In genomic region chr17:40038882-40039513, GRCh38 we compare ENCODE assay signal across 9 cellular contexts. TPM values are rescaled to one million over a fixed set of nuclear protein-coding genes. Genes with fewer than 3 reads are reported as not detected.
DNase-seq lines count a peak whose midpoint lies in the region; ATAC-seq, FAIRE-seq and TF ChIP-seq lines count a peak whose summit lies in the region.
"Had no signal": no experiment of that assay in that cellular context is flagged by ENCODE, and none has a peak within 500 bp of the region (broad histone marks: within the 10 kb centered on the region; RNA-seq: fewer than 3 reads in every experiment).

No MANE protein-coding gene starts in this region.

- POLR2A ChIA-PET in GM12878 (lab: Charles Lee) = no interaction called here

- H3K9ac ChIP-seq in HUES48 (ENCODE audit: low read depth, low read length) (no peak overlapping the region), GM12878 (ENCODE audit: control insufficient read depth, insufficient read depth, low read length) (no peak overlapping the region)

- no peak overlapping the region for H2AFZ ChIP-seq in GM12878 (ENCODE audit: control insufficient read depth, low read depth, low read length)

- no peaks in the 10 kb centered on the region for H4K20me1 ChIP-seq in GM12878 (ENCODE audit: control insufficient read depth, insufficient read depth)

- no peaks in the 10 kb centered on the region for H3K79me2 ChIP-seq in GM12878 (ENCODE audit: control insufficient read depth, insufficient read depth, low read length)

- H3K9me3 ChIP-seq in HUES48 (ENCODE audit: control insufficient read depth, insufficient read depth, low read length) (no peaks in the 10 kb centered on the region), GM12878 (replicated peaks; ENCODE audit: control insufficient read depth, insufficient read depth, low read length) (no peaks in the 10 kb centered on the region)
- H3K9me3 ChIP-seq: HAP-1 had no signal

- SMC1A ChIA-PET in GM12878 (lab: Charles Lee; ENCODE audit: uncharacterized antibody, unreplicated experiment) = interaction anchor here (1.0 to 1.6 kb wide), 2 partner anchors 72 to 74 kb away, joined by 3 to 4 read pairs; no protein-coding TSS in a partner anchor

- no TSS peak for BruUV-seq in GM12878 (replicated peaks; lab: Mats Ljungman, UMichigan)

- CTCF ChIA-PET in GM12878 (lab: Yijun Ruan, JAX) = interaction anchor here (1.1 to 5.8 kb wide), 5 partner anchors 26 to 129 kb away, joined by 3 to 43 read pairs (median 5); no protein-coding TSS in a partner anchor

- peak; percentile 18 to 35 (median 27); a peak in 3 of 6 replicates for TF ChIP-seq CTCF in GM12878 (IDR thresholded peaks at IDR 0.05 in 2 of 3, conservative IDR thresholded peaks at IDR 0.05 in 1 of 3; ENCODE audit: control insufficient read depth in 2 of 3, extremely low read depth in 1 of 3, insufficient read depth in 1 of 3, low read depth in 3 of 3, low read length in 3 of 3)

- in situ Hi-C loops in GM12878 (cut with MboI) = no loop called here

- H3K27me3 ChIP-seq in HUES48 (ENCODE audit: control insufficient read depth, insufficient read depth, low read length) (no peaks in the 10 kb centered on the region), GM12878 (replicated peaks in 1 of 2; ENCODE audit: control insufficient read depth in 2 of 2, insufficient read depth in 2 of 2, low read length in 1 of 2) (no peaks in the 10 kb centered on the region)

- no peak for ATAC-seq in GM12878

- H3K36me3 ChIP-seq in HUES48 (ENCODE audit: control insufficient read depth, insufficient read depth, low read length) (peaks cover 26% of the 10 kb centered on the region), GM12878 (ENCODE audit: control insufficient read depth in 2 of 2, insufficient read depth in 2 of 2, low read length in 1 of 2) (peaks cover 4 to 11% of the 10 kb centered on the region in 2 experiments; a peak in 3 of 4 replicates)

- RAD21 ChIA-PET in GM12878 (lab: Charles Lee; ENCODE audit: unreplicated experiment) = no interaction called here

- H3K4me2 ChIP-seq in GM12878 (ENCODE audit: control insufficient read depth, insufficient read depth) = no peak overlapping the region

- 88% methylated on average over 11 of the region's 11 CpGs for WGBS in GM12878 (ENCODE audit: insufficient coverage, insufficient replicate concordance, low lambda C conversion rate, missing lambda C conversion rate)

- peak overlapping the region; percentile 33 for H3K27ac ChIP-seq in HUES48 (ENCODE audit: low read depth, low read length)
- no peak overlapping the region for H3K27ac ChIP-seq in GM12878 (ENCODE audit: control insufficient read depth, insufficient read depth)
- H3K27ac ChIP-seq in temporal lobe (ENCODE audit: low read depth, low read length) = peak overlapping the region; percentile 13

- DNase-seq in AG20443 (ENCODE audit: low spot score) (peak; percentile 90), GM12878 (ENCODE audit: low read depth, low spot score) (no peak), iris pigment epithelial cell (ENCODE audit: low read depth) (peak; percentile 89), LoVo (ENCODE audit: low spot score) (no peak), H54 (ENCODE audit: insufficient read length, low spot score) (no peak), NCI-H345 (lab: John Stamatoyannopoulos, UW) (no peak)

- H3K4me3 ChIP-seq in HUES48 (ENCODE audit: low read depth, low read length) (no peak overlapping the region), GM12878 (no peak overlapping the region)
- H3K4me3 ChIP-seq: HAP-1 had no signal

- no peak for TF ChIP-seq POLR2A in GM12878 (IDR thresholded peaks at IDR 0.05; ENCODE audit: low read depth, low read length)
- no peak for TF ChIP-seq POLR2A in H54 (IDR thresholded peaks at IDR 0.05; ENCODE audit: low read depth, low read length)

- FAIRE-seq in GM12878 (lab: Jason Lieb, UNC) = no peak
- no peak for FAIRE-seq in H54 (lab: Jason Lieb, UNC)

- 0 out of 2 replicates have a peak, but pooled peaks have one; percentile 21 for TF ChIP-seq RAD21 in GM12878 (IDR thresholded peaks at IDR 0.05; ENCODE audit: insufficient read depth, low read depth, low read length)

- TF ChIP-seq EP300 in GM12878 (IDR thresholded peaks at IDR 0.05; ENCODE audit: borderline replicate concordance in 1 of 2, control insufficient read depth in 1 of 2, low read depth in 2 of 2, low read length in 2 of 2) = no peak

- H3K4me1 ChIP-seq in HUES48 (ENCODE audit: control insufficient read depth, insufficient read depth, low read length) = peaks cover 3% of the 10 kb centered on the region; the same call in 1 of the 2 replicates
- no peaks in the 10 kb centered on the region for H3K4me1 ChIP-seq in GM12878 (ENCODE audit: control insufficient read depth, insufficient read depth, low read length)
- H3K4me1 ChIP-seq: HAP-1 had no signal

- intact Hi-C loops in GM12878 (cut with micrococcal nuclease; ENCODE audit: unreplicated experiment) = no loop called here

RNA-seq across cellular contexts. Expression of gene MED24, which starts 15.2 kb away (rescaled TPM):
- total RNA-seq in GM12878 (2013; cell fraction: nucleolus; rRNA removed) = 191 and 225 TPM in 2 replicates
- total RNA-seq in GM12878 (2014; rRNA removed) (33.5 and 40.6 TPM in 2 replicates), GM12878 (2014; rRNA removed; fragmentation: Illumina TruSeq; extraction: Trizol) (32.8 and 35.3 TPM in 2 replicates), GM12878 (2021) (74.1 and 84.7 TPM in 2 replicates), temporal lobe (76.7 TPM)
- polyA plus RNA-seq in GM12878 (2011; ENCODE audit: low read depth) = 47.6 TPM
- polyA plus RNA-seq in GM12878 (2011; rRNA removed) (31.1 and 74.8 TPM in 2 replicates), GM12878 (2014; fragmentation: Illumina TruSeq; extraction: Trizol) (77.0 and 85.1 TPM in 2 replicates), GM12878 (2014; fragmentation: Nextera tagmentation; extraction: Ambion mirVana) (10 to 100 TPM in 1 of 2 experiments, 1 to 10 TPM in 1; 5.4 to 10.3 TPM), GM12878 (2014; rRNA removed) (58.6 and 75.5 TPM in 2 replicates), GM12878 (2016; fragmentation: Nextera tagmentation; extraction: Ambion mirVana) (10 to 100 TPM; 89.9 to 97.4 TPM)
- polyA plus RNA-seq in GM12878 (2011; cell fraction: cytosol; rRNA removed) = 78.2 and 80.7 TPM in 2 replicates
- 270 and 289 TPM in 2 replicates for polyA plus RNA-seq in GM12878 (2011; cell fraction: nucleus; rRNA removed)
- 54.5 and 59.0 TPM in 2 replicates for polyA plus RNA-seq in GM12878 (2012)
- 93.6 and 96.4 TPM in 2 replicates for polyA minus RNA-seq in GM12878 (2011; rRNA and poly(A)+ RNA removed)
- 54.1 and 61.4 TPM in 2 replicates for polyA minus RNA-seq in GM12878 (2011; cell fraction: cytosol; rRNA and poly(A)+ RNA removed)
- 104 and 143 TPM in 2 replicates for polyA minus RNA-seq in GM12878 (2011; cell fraction: nucleus; rRNA and poly(A)+ RNA removed)

RNA-seq across cellular contexts. Expression of gene CSF3, which starts 23.8 kb away (rescaled TPM):
- total RNA-seq in GM12878 (2013; cell fraction: nucleolus; rRNA removed) = not detected in 2 replicates
- total RNA-seq in GM12878 (2014; rRNA removed) = 0.16 TPM in 1 of 2 replicates, not detected in the other
- 0.09 TPM in 1 of 2 replicates, not detected in the other for total RNA-seq in GM12878 (2014; rRNA removed; fragmentation: Illumina TruSeq; extraction: Trizol)
- 0.28 TPM in 1 of 2 replicates, not detected in the other for total RNA-seq in GM12878 (2021)
- polyA plus RNA-seq in GM12878 (2011; ENCODE audit: low read depth) = not detected
- polyA plus RNA-seq in GM12878 (2011; rRNA removed) = not detected in 2 replicates
- 0.06 and 0.13 TPM in 2 replicates for polyA plus RNA-seq in GM12878 (2011; cell fraction: cytosol; rRNA removed)
- polyA plus RNA-seq in GM12878 (2011; cell fraction: nucleus; rRNA removed) = 0.24 and 0.37 TPM in 2 replicates
- polyA plus RNA-seq in GM12878 (2012) = 0.15 and 0.22 TPM in 2 replicates
- polyA plus RNA-seq in GM12878 (2014; fragmentation: Illumina TruSeq; extraction: Trizol) = 0.10 TPM in 1 of 2 replicates, not detected in the other
- polyA plus RNA-seq in GM12878 (2014; fragmentation: Nextera tagmentation; extraction: Ambion mirVana) = under 1 TPM in 1 of 2 experiments, not detected in 1; 0.09 TPM
- polyA plus RNA-seq in GM12878 (2014; rRNA removed) = 0.23 and 0.36 TPM in 2 replicates
- under 1 TPM in 1 of 2 experiments, not detected in 1; 0.12 TPM for polyA plus RNA-seq in GM12878 (2016; fragmentation: Nextera tagmentation; extraction: Ambion mirVana)
- not detected in 2 replicates for polyA minus RNA-seq in GM12878 (2011; rRNA and poly(A)+ RNA removed)
- polyA minus RNA-seq in GM12878 (2011; cell fraction: cytosol; rRNA and poly(A)+ RNA removed) = not detected in 2 replicates
- polyA minus RNA-seq in GM12878 (2011; cell fraction: nucleus; rRNA and poly(A)+ RNA removed) = not detected in 2 replicates
- not detected for total RNA-seq in temporal lobe

RNA-seq across cellular contexts. Expression of gene THRA, which starts 23.8 kb away (rescaled TPM):
- total RNA-seq in GM12878 (2013; cell fraction: nucleolus; rRNA removed) = 3.8 and 5.5 TPM in 2 replicates
- 0.65 and 0.68 TPM in 2 replicates for total RNA-seq in GM12878 (2014; rRNA removed)
- total RNA-seq in GM12878 (2014; rRNA removed; fragmentation: Illumina TruSeq; extraction: Trizol) = 0.63 and 0.64 TPM in 2 replicates
- total RNA-seq in GM12878 (2021) = 1.5 and 2.0 TPM in 2 replicates
- polyA plus RNA-seq in GM12878 (2011; ENCODE audit: low read depth) = 1.2 TPM
- polyA plus RNA-seq in GM12878 (2011; rRNA removed) = 0.81 and 1.1 TPM in 2 replicates
- polyA plus RNA-seq in GM12878 (2011; cell fraction: cytosol; rRNA removed) = 1.5 TPM in 2 replicates
- 1.1 and 1.4 TPM in 2 replicates for polyA plus RNA-seq in GM12878 (2011; cell fraction: nucleus; rRNA removed)
- 1.9 and 2.2 TPM in 2 replicates for polyA plus RNA-seq in GM12878 (2012)
- polyA plus RNA-seq in GM12878 (2014; fragmentation: Illumina TruSeq; extraction: Trizol) = 1.0 and 1.2 TPM in 2 replicates
- polyA plus RNA-seq in GM12878 (2014; fragmentation: Nextera tagmentation; extraction: Ambion mirVana) = under 1 TPM; 0.03 to 0.07 TPM
- polyA plus RNA-seq in GM12878 (2014; rRNA removed) = 0.64 and 0.81 TPM in 2 replicates
- polyA plus RNA-seq in GM12878 (2016; fragmentation: Nextera tagmentation; extraction: Ambion mirVana) = under 1 TPM; 0.07 to 0.64 TPM
- 1.1 and 1.4 TPM in 2 replicates for polyA minus RNA-seq in GM12878 (2011; rRNA and poly(A)+ RNA removed)
- 0.42 and 0.80 TPM in 2 replicates for polyA minus RNA-seq in GM12878 (2011; cell fraction: cytosol; rRNA and poly(A)+ RNA removed)
- polyA minus RNA-seq in GM12878 (2011; cell fraction: nucleus; rRNA and poly(A)+ RNA removed) = 0.48 and 0.57 TPM in 2 replicates
- 109 TPM for total RNA-seq in temporal lobe

RNA-seq across cellular contexts. Expression of gene PSMD3, which starts 58.4 kb away (rescaled TPM):
- 59.9 and 66.8 TPM in 2 replicates for total RNA-seq in GM12878 (2013; cell fraction: nucleolus; rRNA removed)
- total RNA-seq in GM12878 (2014; rRNA removed) (132 and 150 TPM in 2 replicates), GM12878 (2014; rRNA removed; fragmentation: Illumina TruSeq; extraction: Trizol) (65.8 and 70.3 TPM in 2 replicates), GM12878 (2021) (150 and 151 TPM in 2 replicates), temporal lobe (57.5 TPM)
- polyA plus RNA-seq in GM12878 (2011; ENCODE audit: low read depth) = 53.3 TPM
- polyA plus RNA-seq in GM12878 (2011; rRNA removed) (35.1 and 79.4 TPM in 2 replicates), GM12878 (2014; fragmentation: Illumina TruSeq; extraction: Trizol) (78.8 and 121 TPM in 2 replicates), GM12878 (2014; fragmentation: Nextera tagmentation; extraction: Ambion mirVana) (1 to 10 TPM; 2.2 to 2.6 TPM), GM12878 (2014; rRNA removed) (138 and 155 TPM in 2 replicates), GM12878 (2016; fragmentation: Nextera tagmentation; extraction: Ambion mirVana) (100 to 1,000 TPM; 182 to 192 TPM)
- polyA plus RNA-seq in GM12878 (2011; cell fraction: cytosol; rRNA removed) = 104 and 113 TPM in 2 replicates
- 99.4 and 118 TPM in 2 replicates for polyA plus RNA-seq in GM12878 (2011; cell fraction: nucleus; rRNA removed)
- 81.3 and 91.1 TPM in 2 replicates for polyA plus RNA-seq in GM12878 (2012)
- 83.5 and 88.8 TPM in 2 replicates for polyA minus RNA-seq in GM12878 (2011; rRNA and poly(A)+ RNA removed)
- 33.7 and 39.4 TPM in 2 replicates for polyA minus RNA-seq in GM12878 (2011; cell fraction: cytosol; rRNA and poly(A)+ RNA removed)
- polyA minus RNA-seq in GM12878 (2011; cell fraction: nucleus; rRNA and poly(A)+ RNA removed) = 21.6 and 30.6 TPM in 2 replicates

Comparison
In these comparisons a context has a peak if more than half of its experiments do, and no peak if none do; other contexts are left out.
1. DNase-seq: peak in AG20443 (single experiment) and iris pigment epithelial cell (single experiment); none in GM12878 (single experiment), LoVo (single experiment), H54 (single experiment) and NCI-H345 (single experiment).
2. RNA of gene THRA, which starts 23.8 kb away (total RNA-seq): 109 TPM in temporal lobe (single experiment); 0.63 to 5.5 TPM in GM12878; every median in the first group is over 10 times any median in the second.